8 cellular contexts compared by ENCODE assay signal in genomic region chrX:4547218-4547836, GRCh38.
DNase-seq lines count a peak whose midpoint lies in the region; ATAC-seq, FAIRE-seq and TF ChIP-seq lines count a peak whose summit lies in the region.

No MANE protein-coding gene starts in this region.

- H3K36me3 ChIP-seq in SK-N-SH (replicated peaks in 1 of 2; ENCODE audit: control insufficient read depth in 1 of 2, insufficient read depth in 2 of 2, low read length in 1 of 2) = no peaks in the 10 kb centered on the region
- H3K36me3 ChIP-seq in PC-3 (ENCODE audit: low read depth, low read length) = no peaks in the 10 kb centered on the region
- H3K36me3 ChIP-seq in ascending aorta = no peaks in the 10 kb centered on the region
- no peaks in the 10 kb centered on the region for H3K36me3 ChIP-seq in small intestine (ENCODE audit: control insufficient read depth in 2 of 2, insufficient read depth in 2 of 2, low read length in 2 of 2)

- CTCF ChIA-PET in SK-N-SH (lab: Yijun Ruan, JAX) (interaction anchor here (0.7 to 1.5 kb wide), 7 partner anchors 9 to 585 kb away, joined by 3 to 5 read pairs (median 3); no protein-coding TSS in a partner anchor), PC-3 (lab: Charles Lee) (no interaction called here)

- H3K9ac ChIP-seq in SK-N-SH (no peak overlapping the region), PC-3 (ENCODE audit: low read length) (no peak overlapping the region)

- H3K4me2 ChIP-seq in SK-N-SH (no peak overlapping the region), PC-3 (ENCODE audit: low read length) (peak overlapping the region; percentile 65)

- H4K20me1 ChIP-seq in SK-N-SH (ENCODE audit: insufficient read depth) (no peaks in the 10 kb centered on the region), PC-3 (ENCODE audit: low read length) (no peaks in the 10 kb centered on the region)

- H3K4me3 ChIP-seq in SK-N-SH (ENCODE audit: low read depth in 2 of 2, low read length in 1 of 2) = no peak overlapping the region
- H3K4me3 ChIP-seq in PC-3 (ENCODE audit: low read length) = no peak overlapping the region
- H3K4me3 ChIP-seq in ascending aorta = no peak overlapping the region
- no peak overlapping the region for H3K4me3 ChIP-seq in small intestine (ENCODE audit: low read depth in 1 of 2, low read length in 2 of 2)

- TF ChIP-seq CTCF in SK-N-SH (IDR thresholded peaks at IDR 0.05) = peak; percentile 86
- TF ChIP-seq CTCF in PC-3 (conservative IDR thresholded peaks at IDR 0.05; ENCODE audit: low read depth, low read length) = peak; percentile 87
- peak; percentile 62 to 81 (median 80) for TF ChIP-seq CTCF in ascending aorta (IDR thresholded peaks at IDR 0.05)

- no peaks in the 10 kb centered on the region for H3K4me1 ChIP-seq in SK-N-SH (ENCODE audit: control insufficient read depth in 1 of 2, insufficient read depth in 2 of 2, low read depth in 1 of 2, low read length in 1 of 2)
- H3K4me1 ChIP-seq in PC-3 (ENCODE audit: insufficient read depth, low read length) = peaks cover 14% of the 10 kb centered on the region
- H3K4me1 ChIP-seq in ascending aorta = no peaks in the 10 kb centered on the region
- H3K4me1 ChIP-seq in small intestine (ENCODE audit: control insufficient read depth in 2 of 2, insufficient read depth in 1 of 2, low read depth in 1 of 2, low read length in 1 of 2) = no peaks in the 10 kb centered on the region

- intact Hi-C loops in PC-3 (cut with micrococcal nuclease) (loop anchor here (1.0 to 2.0 kb wide), 3 partner anchors 123 to 565 kb away; no protein-coding TSS in a partner anchor), ascending aorta (cut with DNase I) (loop anchor here (2.0 kb wide), 1 partner anchor 565 kb away; no protein-coding TSS in a partner anchor)

- no TSS peak for BruUV-seq in PC-3 (replicated peaks; lab: Mats Ljungman, UMichigan)

- H2AFZ ChIP-seq in SK-N-SH (ENCODE audit: low read depth) (no peak overlapping the region), PC-3 (ENCODE audit: low read length) (0 out of 2 replicates have a peak overlapping the region, but pooled peaks have one; percentile 48)

- TF ChIP-seq RAD21 in SK-N-SH (IDR thresholded peaks at IDR 0.05; ENCODE audit: low read length) = peak; percentile 74

- peak; percentile 20 for DNase-seq in SK-N-SH
- DNase-seq in PC-3 = peak; percentile 77
- DNase-seq in ascending aorta (ENCODE audit: low spot score in 2 of 2) = no peak
- DNase-seq in hippocampal formation (lab: John Stamatoyannopoulos, UW) = peak; percentile 0 to 20
- DNase-seq in small intestine = peak; percentile 2

- H3K27me3 ChIP-seq in SK-N-SH (ENCODE audit: insufficient read depth) (no peaks in the 10 kb centered on the region; the same call in 1 of the 2 replicates), PC-3 (ENCODE audit: low read length) (no peaks in the 10 kb centered on the region), ascending aorta (no peaks in the 10 kb centered on the region), small intestine (ENCODE audit: control insufficient read depth in 2 of 2, insufficient read depth in 2 of 2, low read length in 2 of 2) (no peaks in the 10 kb centered on the region)

- H3K79me2 ChIP-seq in SK-N-SH (ENCODE audit: insufficient read depth) (no peaks in the 10 kb centered on the region), PC-3 (ENCODE audit: low read length) (peaks cover 14% of the 10 kb centered on the region; the same call in 1 of the 2 replicates)

- no peak overlapping the region for H3K27ac ChIP-seq in SK-N-SH (ENCODE audit: low read depth in 2 of 2, low read length in 1 of 2)
- H3K27ac ChIP-seq in PC-3 (ENCODE audit: low read length) = no peak overlapping the region
- H3K27ac ChIP-seq in ascending aorta = no peak overlapping the region
- H3K27ac ChIP-seq in small intestine (ENCODE audit: low read depth in 1 of 2, low read length in 1 of 2) = no peak overlapping the region

- no peak for FAIRE-seq in small intestine (lab: Jason Lieb, UNC)

- ATAC-seq in SK-N-SH treated with all-trans-retinoic acid at 6 μM for 48 hours = no peak
- peak; percentile 77 for ATAC-seq in HG02870 (IDR thresholded peaks at IDR 0.05; ENCODE audit: unreplicated experiment)
- peak; percentile 52; the same call in 1 of the 2 replicates for ATAC-seq in PC-3
- no peak for ATAC-seq in HG02798 (IDR thresholded peaks at IDR 0.05; ENCODE audit: poor library complexity, unreplicated experiment)

- H3F3A ChIP-seq in SK-N-SH (replicated peaks; ENCODE audit: insufficient read depth) = no peaks in the 10 kb centered on the region
- no peaks in the 10 kb centered on the region for H3F3A ChIP-seq in PC-3 (ENCODE audit: low read length, unreplicated experiment)

- POLR2A ChIA-PET in SK-N-SH (lab: Yijun Ruan, JAX) = no interaction called here
- POLR2A ChIA-PET in PC-3 (lab: Charles Lee; ENCODE audit: unreplicated experiment) = no interaction called here

- WGBS in SK-N-SH (ENCODE audit: low lambda C conversion rate) = 5% methylated on average over 12 of the region's 12 CpGs
- WGBS in small intestine, 3 donors = 39 to 40% (median 40%) methylated on average over 12 of the region's 12 CpGs

- H3K9me3 ChIP-seq in SK-N-SH (no peaks in the 10 kb centered on the region), PC-3 (ENCODE audit: low read length) (no peaks in the 10 kb centered on the region), ascending aorta (no peaks in the 10 kb centered on the region), small intestine (ENCODE audit: control insufficient read depth, low read depth) (no peaks in the 10 kb centered on the region)

- H3K9me2 ChIP-seq in SK-N-SH (no peaks in the 10 kb centered on the region), PC-3 (replicated peaks; ENCODE audit: low read length) (no peaks in the 10 kb centered on the region)

- TF ChIP-seq EP300 in SK-N-SH (IDR thresholded peaks at IDR 0.05; ENCODE audit: borderline replicate concordance in 1 of 2, low read depth in 1 of 2, low read length in 1 of 2) = no peak

TF ChIP-seq in SK-N-SH, 30 proteins besides CTCF, POLR2A, EP300 and RAD21:
- TF ChIP-seq GATA2 (CRISPR knock-in tag; IDR thresholded peaks at IDR 0.05) = no peak
- peak; percentile 52 for TF ChIP-seq SMC3 (IDR thresholded peaks at IDR 0.05; ENCODE audit: low read depth, low read length)

TF ChIP-seq in SK-N-SH treated with all-trans-retinoic acid at 6 μM for 48 hours, 23 proteins besides CTCF, POLR2A, EP300 and RAD21 (continues in another document):
- no peak for TF ChIP-seq ZNF8 (CRISPR knock-in tag; IDR thresholded peaks at IDR 0.05)
- TF ChIP-seq SNAI2 (CRISPR knock-in tag; IDR thresholded peaks at IDR 0.05) = no peak
- TF ChIP-seq TOX (CRISPR knock-in tag; IDR thresholded peaks at IDR 0.05; ENCODE audit: borderline replicate concordance) = no peak
- no peak for TF ChIP-seq PPARA (CRISPR knock-in tag; IDR thresholded peaks at IDR 0.05; ENCODE audit: borderline replicate concordance)
- TF ChIP-seq GLIS3 (CRISPR knock-in tag; IDR thresholded peaks at IDR 0.05) = no peak
- TF ChIP-seq POU6F1 (CRISPR knock-in tag; IDR thresholded peaks at IDR 0.05; ENCODE audit: borderline replicate concordance, low read depth) = no peak
- no peak for TF ChIP-seq ARNTL (CRISPR knock-in tag; IDR thresholded peaks at IDR 0.05; ENCODE audit: borderline replicate concordance, low read depth)
- no peak for TF ChIP-seq CREB5 (CRISPR knock-in tag; IDR thresholded peaks at IDR 0.05; ENCODE audit: low read depth)
- TF ChIP-seq, protein P1, sequence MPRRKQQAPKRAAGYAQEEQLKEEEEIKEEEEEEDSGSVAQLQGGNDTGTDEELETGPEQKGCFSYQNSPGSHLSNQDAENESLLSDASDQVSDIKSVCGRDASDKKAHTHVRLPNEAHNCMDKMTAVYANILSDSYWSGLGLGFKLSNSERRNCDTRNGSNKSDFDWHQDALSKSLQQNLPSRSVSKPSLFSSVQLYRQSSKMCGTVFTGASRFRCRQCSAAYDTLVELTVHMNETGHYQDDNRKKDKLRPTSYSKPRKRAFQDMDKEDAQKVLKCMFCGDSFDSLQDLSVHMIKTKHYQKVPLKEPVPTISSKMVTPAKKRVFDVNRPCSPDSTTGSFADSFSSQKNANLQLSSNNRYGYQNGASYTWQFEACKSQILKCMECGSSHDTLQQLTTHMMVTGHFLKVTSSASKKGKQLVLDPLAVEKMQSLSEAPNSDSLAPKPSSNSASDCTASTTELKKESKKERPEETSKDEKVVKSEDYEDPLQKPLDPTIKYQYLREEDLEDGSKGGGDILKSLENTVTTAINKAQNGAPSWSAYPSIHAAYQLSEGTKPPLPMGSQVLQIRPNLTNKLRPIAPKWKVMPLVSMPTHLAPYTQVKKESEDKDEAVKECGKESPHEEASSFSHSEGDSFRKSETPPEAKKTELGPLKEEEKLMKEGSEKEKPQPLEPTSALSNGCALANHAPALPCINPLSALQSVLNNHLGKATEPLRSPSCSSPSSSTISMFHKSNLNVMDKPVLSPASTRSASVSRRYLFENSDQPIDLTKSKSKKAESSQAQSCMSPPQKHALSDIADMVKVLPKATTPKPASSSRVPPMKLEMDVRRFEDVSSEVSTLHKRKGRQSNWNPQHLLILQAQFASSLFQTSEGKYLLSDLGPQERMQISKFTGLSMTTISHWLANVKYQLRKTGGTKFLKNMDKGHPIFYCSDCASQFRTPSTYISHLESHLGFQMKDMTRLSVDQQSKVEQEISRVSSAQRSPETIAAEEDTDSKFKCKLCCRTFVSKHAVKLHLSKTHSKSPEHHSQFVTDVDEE (CRISPR knock-in tag; IDR thresholded peaks at IDR 0.05) = no peak
- no peak for TF ChIP-seq ZFP3 (CRISPR knock-in tag; IDR thresholded peaks at IDR 0.05)
- TF ChIP-seq OSR1 (CRISPR knock-in tag; IDR thresholded peaks at IDR 0.05) = no peak

Comparison
In these comparisons a context has a peak if more than half of its experiments do, and no peak if none do; other contexts are left out.
1. DNase-seq: peak in SK-N-SH (single experiment), PC-3 (single experiment), hippocampal formation (2 of 2) and small intestine (single experiment); none in ascending aorta (0 of 2).
2. ATAC-seq: peak in HG02870 (single experiment) and PC-3 (single experiment); none in SK-N-SH treated with all-trans-retinoic acid at 6 μM for 48 hours (single experiment) and HG02798 (single experiment).
3. Peak in every context shown above with its lines, with median percentiles within 50 percentile points of each other: CTCF ChIP-seq.